ENCODE assay signal across 8 cellular contexts in genomic region chr19:58326914-58327726, GRCh38. TPM values are rescaled to one million over a fixed set of nuclear protein-coding genes. Genes with fewer than 3 reads are reported as not detected.
DNase-seq lines count a peak whose midpoint lies in the region; ATAC-seq, FAIRE-seq and TF ChIP-seq lines count a peak whose summit lies in the region.

Gene ZSCAN22 (plus strand): TSS chr19:58326994. CDS start chr19:58334803, 7,809 bp downstream.

- under 1% methylated on average over 62 of the region's 62 CpGs for WGBS in hepatocyte (ENCODE audit: low lambda C conversion rate, missing lambda C conversion rate)
- WGBS in aorta, 2 donors = 0% methylated on average over 62 of the region's 62 CpGs

- intact Hi-C loops in aorta (cut with DNase I) = loop anchor here (1.0 to 5.0 kb wide), 3 partner anchors 22 to 54 kb away; partner anchors contain the start of genes ZNF497 (in 2 of the 2), ERVK3-1 (in 1 of the 2) and ZNF837 (in 1 of the 2)

- H2AFZ ChIP-seq in astrocyte (ENCODE audit: low read depth, low read length) = peak within 1 kb of the TSS; percentile 90
- peak within 1 kb of the TSS; percentile 89 for H2AFZ ChIP-seq in hepatocyte

- H3K36me3 Mint-ChIP-seq in astrocyte (ENCODE audit: low read depth, unreplicated experiment) = peaks cover 6% of the 10 kb centered on the region

- peak within 1 kb of the TSS; percentile 88 for H3K9ac ChIP-seq in astrocyte (ENCODE audit: low read length)

- H3K27me3 ChIP-seq in astrocyte (ENCODE audit: insufficient read depth, low read length) = no peaks in the 10 kb centered on the region
- no peaks in the 10 kb centered on the region for H3K27me3 ChIP-seq in hepatocyte
- no peaks in the 10 kb centered on the region for H3K27me3 ChIP-seq in aorta (ENCODE audit: control insufficient read depth in 1 of 2, insufficient read depth in 2 of 2, low read length in 1 of 2)

- no peak for TF ChIP-seq CTCF in astrocyte (IDR thresholded peaks at IDR 0.05; ENCODE audit: insufficient read depth, low read depth, low read length)
- TF ChIP-seq CTCF in hepatocyte (IDR thresholded peaks at IDR 0.05; ENCODE audit: poor library complexity) = no peak

- H3K4me1 ChIP-seq in astrocyte (ENCODE audit: insufficient read depth, low read length) (peaks cover 26% of the 10 kb centered on the region), hepatocyte (ENCODE audit: insufficient read depth) (peaks cover 12% of the 10 kb centered on the region), aorta (ENCODE audit: control insufficient read depth in 1 of 2, insufficient read depth in 2 of 2, low read length in 2 of 2) (peaks cover 3 to 5% of the 10 kb centered on the region in 2 donors)

- H3K9me3 ChIP-seq in astrocyte (ENCODE audit: insufficient read depth, low read depth, low read length) (no peaks in the 10 kb centered on the region), hepatocyte (ENCODE audit: low read depth) (no peaks in the 10 kb centered on the region), aorta (ENCODE audit: control insufficient read depth, low read length) (no peaks in the 10 kb centered on the region)

- no peaks in the 10 kb centered on the region for H3K9me3 Mint-ChIP-seq in astrocyte (ENCODE audit: unreplicated experiment)

- FAIRE-seq in astrocyte (lab: Jason Lieb, UNC) = no peak

- H3K27ac ChIP-seq in astrocyte (ENCODE audit: low read depth, low read length) (peak within 1 kb of the TSS; percentile 77), hepatocyte (peak within 1 kb of the TSS; percentile 91), aorta (ENCODE audit: low read depth in 1 of 2, low read length in 2 of 2) (peak within 1 kb of the TSS; percentile 4 to 83)

- no peak within 1 kb of the TSS for H3K27ac Mint-ChIP-seq in astrocyte (ENCODE audit: unreplicated experiment)

- peak; percentile 86 for ATAC-seq in GM18505 (IDR thresholded peaks at IDR 0.05; ENCODE audit: unreplicated experiment)
- peak; percentile 74 for ATAC-seq in HG02938 (IDR thresholded peaks at IDR 0.05; ENCODE audit: unreplicated experiment)
- ATAC-seq in aorta (ENCODE audit: low FRiP score) = peak; percentile 98

- H4K20me1 ChIP-seq in astrocyte (ENCODE audit: insufficient read depth, low read length) (peaks cover 41% of the 10 kb centered on the region), hepatocyte (ENCODE audit: insufficient read depth, poor library complexity, severe bottlenecking) (no peaks in the 10 kb centered on the region)

- no peaks in the 10 kb centered on the region for H3K36me3 ChIP-seq in astrocyte (ENCODE audit: insufficient read depth, low read length)
- H3K36me3 ChIP-seq in hepatocyte (replicated peaks; ENCODE audit: insufficient read depth, low read depth) = no peaks in the 10 kb centered on the region
- H3K36me3 ChIP-seq in aorta (ENCODE audit: control insufficient read depth in 1 of 2, insufficient read depth in 2 of 2, low read length in 1 of 2) = no peaks in the 10 kb centered on the region

- TF ChIP-seq POLR2A in GM18505 (IDR thresholded peaks at IDR 0.05; ENCODE audit: borderline replicate concordance, extremely low read depth, insufficient read depth, insufficient read length) = peak; percentile 57

- H3K4me3 ChIP-seq in astrocyte (ENCODE audit: insufficient read depth, low read depth, low read length) (peak within 1 kb of the TSS; percentile 84), hepatocyte (peak within 1 kb of the TSS; percentile 95), aorta (ENCODE audit: low read length in 2 of 2) (peak within 1 kb of the TSS; percentile 61 to 62)

- H3K9me2 ChIP-seq in hepatocyte (replicated peaks; ENCODE audit: insufficient read depth) = no peaks in the 10 kb centered on the region

- H3K4me2 ChIP-seq in astrocyte (ENCODE audit: low read length) (peak within 1 kb of the TSS; percentile 88), hepatocyte (peak within 1 kb of the TSS; percentile 82)

- H3K27me3 Mint-ChIP-seq in astrocyte (ENCODE audit: low read depth, unreplicated experiment) = no peaks in the 10 kb centered on the region

- H3K79me2 ChIP-seq in astrocyte (ENCODE audit: insufficient read depth, low read length) (peaks cover 49% of the 10 kb centered on the region), hepatocyte (peaks cover 56% of the 10 kb centered on the region)

- no peak within 1 kb of the TSS for H3K4me3 Mint-ChIP-seq in astrocyte (ENCODE audit: unreplicated experiment)

- peaks cover 7% of the 10 kb centered on the region for H3K4me1 Mint-ChIP-seq in astrocyte (ENCODE audit: low read depth, unreplicated experiment)

- DNase-seq in NCI-H1694 treated with DMSO at 0.1 percent for 48 hours (lab: John Stamatoyannopoulos, UW) = peak; percentile 90
- DNase-seq in T-helper 2 cell = peak; percentile 64 to 91 (median 82)
- peak; percentile 93 for DNase-seq in astrocyte (ENCODE audit: low read depth)
- DNase-seq in hepatocyte (ENCODE audit: low spot score) = peak; percentile 98
- peak; percentile 90 for DNase-seq in renal cortical epithelial cell (ENCODE audit: low read depth)
- DNase-seq in aorta = peak; percentile 98 to 100

RNA-seq across cellular contexts. Expression of gene ZSCAN22, which starts in this region (rescaled TPM):
- 2.7 and 3.1 TPM in 2 replicates for total RNA-seq in astrocyte
- total RNA-seq in hepatocyte = 1.3 and 2.0 TPM in 2 replicates
- 2.2 and 3.0 TPM in 2 replicates for polyA plus RNA-seq in hepatocyte
- 1.4 and 4.0 TPM in 2 replicates for total RNA-seq in renal cortical epithelial cell
- total RNA-seq in aorta = 1 to 10 TPM; 2.2 to 3.1 TPM
- polyA plus RNA-seq in aorta = under 1 TPM; 0.25 to 0.43 TPM

Comparison
In these comparisons a context has a peak if more than half of its experiments do, and no peak if none do; other contexts are left out.
1. Peak in every context shown above with its lines: DNase-seq, ATAC-seq, H3K4me3 ChIP-seq and H3K27ac ChIP-seq.